In the genomic region with DNA sequence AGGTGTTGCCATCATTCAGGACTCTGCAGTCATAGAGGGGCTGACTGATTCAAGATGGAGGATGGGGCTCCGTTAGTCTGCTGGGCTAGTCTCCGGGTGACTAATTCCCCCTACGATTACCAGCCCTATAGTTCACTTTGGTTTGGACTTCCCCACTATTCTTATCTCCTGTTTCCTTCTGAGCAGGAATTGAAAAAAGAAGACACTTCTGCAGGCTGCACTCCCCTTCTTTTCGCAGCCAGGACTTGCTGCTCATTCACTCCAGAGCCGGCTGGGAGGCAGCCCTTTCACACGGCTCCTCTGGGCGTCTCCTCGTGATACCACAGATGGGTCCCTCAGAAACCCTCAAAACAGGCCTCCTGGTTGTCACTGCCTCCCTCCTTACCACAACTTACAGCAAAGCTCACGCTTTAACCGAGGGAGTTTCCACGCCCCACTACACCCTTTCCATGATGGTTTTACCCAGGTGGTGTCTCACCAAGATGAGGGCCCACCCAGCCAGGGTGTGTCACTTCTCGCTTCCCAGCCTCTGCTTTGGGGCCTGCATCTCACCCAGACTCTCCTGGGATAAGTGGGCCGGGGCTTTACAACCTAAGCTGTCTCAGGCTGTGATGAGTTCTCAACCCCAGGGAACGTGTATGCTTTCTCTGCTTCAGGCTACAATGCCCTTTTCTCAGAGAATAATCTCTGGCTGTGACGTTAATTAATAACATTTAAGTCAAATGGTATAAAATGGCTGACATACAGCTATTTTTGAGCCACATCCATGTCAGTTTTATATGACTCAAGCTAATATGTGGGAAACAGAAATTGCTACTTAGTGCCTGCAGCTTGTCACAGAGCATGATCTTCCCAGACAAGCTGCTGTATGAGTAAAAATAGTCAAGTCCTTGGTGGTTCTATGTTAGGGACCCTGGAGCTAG, we compare ENCODE assay signal across 10 cellular contexts. TPM values are rescaled to one million over a fixed set of nuclear protein-coding genes. Genes with fewer than 3 reads are reported as not detected.
DNase-seq lines count a peak whose midpoint lies in the region; ATAC-seq and TF ChIP-seq lines count a peak whose summit lies in the region.
"Had no signal": no experiment of that assay in that cellular context is flagged by ENCODE, and none has a peak within 500 bp of the region (broad histone marks: within the 10 kb centered on the region; RNA-seq: fewer than 3 reads in every experiment).

No MANE protein-coding gene starts in this region.

- no peak for TF ChIP-seq POLR2A in testis (IDR thresholded peaks at IDR 0.05)

- peak overlapping the region; percentile 81 to 99 (median 96) for H3K27ac Mint-ChIP-seq in CD8-positive, alpha-beta memory T cell
- H3K27ac Mint-ChIP-seq in HFFc6, result no peak overlapping the region
- H3K27ac Mint-ChIP-seq: B cell had no signal

- CTCF ChIA-PET in CD8-positive, alpha-beta memory T cell (lab: Charles Lee), result interaction anchor here (2.0 to 3.7 kb wide), 3 partner anchors 20 to 33 kb away, joined by 5 to 18 read pairs (median 14); no protein-coding TSS in a partner anchor

- peaks cover 73 to 95% (median 79%) of the 10 kb centered on the region in 3 donors for H3K4me1 Mint-ChIP-seq in CD8-positive, alpha-beta memory T cell
- no peaks in the 10 kb centered on the region for H3K4me1 Mint-ChIP-seq in HFFc6 (ENCODE audit: low read depth)

- H3K36me3 ChIP-seq in CD8-positive, alpha-beta memory T cell (ENCODE audit: insufficient read depth, low read length), result no peaks in the 10 kb centered on the region
- H3K36me3 ChIP-seq in testis (ENCODE audit: low read depth, missing control alignments), result no peaks in the 10 kb centered on the region
- H3K36me3 ChIP-seq: neutrophil had no signal

- H3K9me3 ChIP-seq in CD8-positive, alpha-beta memory T cell (ENCODE audit: low read length), result no peaks in the 10 kb centered on the region
- no peaks in the 10 kb centered on the region for H3K9me3 ChIP-seq in testis
- H3K9me3 ChIP-seq: neutrophil had no signal

- peak overlapping the region; percentile 48 for H3K27ac ChIP-seq in CD8-positive, alpha-beta memory T cell (ENCODE audit: low read depth, low read length)
- no peak overlapping the region for H3K27ac ChIP-seq in testis
- H3K27ac ChIP-seq: neutrophil had no signal

- no peaks in the 10 kb centered on the region for H3K27me3 ChIP-seq in CD8-positive, alpha-beta memory T cell (ENCODE audit: insufficient read depth, low read length, poor library complexity, severe bottlenecking)
- no peaks in the 10 kb centered on the region for H3K27me3 ChIP-seq in testis
- H3K27me3 ChIP-seq: neutrophil had no signal

- intact Hi-C loops in testis (cut with DNase I; ENCODE audit: low total_unique reads), result no loop called here

- H3K4me1 ChIP-seq in CD8-positive, alpha-beta memory T cell (ENCODE audit: insufficient read depth, low read length), result peaks cover 42% of the 10 kb centered on the region
- H3K4me1 ChIP-seq in testis, result no peaks in the 10 kb centered on the region

- peak overlapping the region; percentile 40 for H3K4me3 ChIP-seq in CD8-positive, alpha-beta memory T cell (ENCODE audit: low read length)
- H3K4me3 ChIP-seq in testis, result no peak overlapping the region

- H3K27me3 Mint-ChIP-seq in CD8-positive, alpha-beta memory T cell, result no peaks in the 10 kb centered on the region
- H3K27me3 Mint-ChIP-seq in HFFc6 (ENCODE audit: insufficient read depth), result peaks cover 32% of the 10 kb centered on the region
- H3K27me3 Mint-ChIP-seq: B cell had no signal

- DNase-seq in CD8-positive, alpha-beta memory T cell, result peak; percentile 45 to 89 (median 71)
- peak; percentile 79 for DNase-seq in activated naive CD4-positive, alpha-beta T cell treated with Interleukin-2 at 50 U/mL for 16 hours
- DNase-seq in stimulated activated CD4-positive, alpha-beta T cell treated with anti-CD3 and anti-CD28 coated beads, Interleukin-2, amount 100 ng/mL, for 24 hours, result peak; percentile 73 to 78
- DNase-seq in testis, result no peak
- no peak for DNase-seq in dedifferentiated amniotic fluid mesenchymal stem cell (ENCODE audit: extremely low spot score)
- DNase-seq in HFFc6, result no peak

- H3K36me3 Mint-ChIP-seq in CD8-positive, alpha-beta memory T cell, result peaks cover 2 to 14% (median 2%) of the 10 kb centered on the region in 3 donors
- H3K36me3 Mint-ChIP-seq in HFFc6 (ENCODE audit: low read depth), result no peaks in the 10 kb centered on the region

- peak; percentile 90 to 91 for ATAC-seq in activated CD4-positive, CD25-positive, alpha-beta regulatory T cell treated with anti-CD3 and anti-CD28 coated beads, Interleukin-2, amount 50 U/mL, for 24 hours
- ATAC-seq in GM19463 (IDR thresholded peaks at IDR 0.05; ENCODE audit: unreplicated experiment), result no peak

- peak overlapping the region; percentile 43 to 89 (median 81) for H3K4me3 Mint-ChIP-seq in CD8-positive, alpha-beta memory T cell
- H3K4me3 Mint-ChIP-seq in HFFc6, result no peak overlapping the region
- H3K4me3 Mint-ChIP-seq: B cell had no signal

- POLR2A ChIA-PET in CD8-positive, alpha-beta memory T cell (lab: Charles Lee), result no interaction called here

- WGBS in testis, 2 donors, result 71 to 77% methylated on average over 15 of the region's 15 CpGs

- no peaks in the 10 kb centered on the region for H3K9me3 Mint-ChIP-seq in CD8-positive, alpha-beta memory T cell
- no peaks in the 10 kb centered on the region for H3K9me3 Mint-ChIP-seq in HFFc6

- TF ChIP-seq CTCF in testis (IDR thresholded peaks at IDR 0.05) (no peak), HFFc6 (IDR thresholded peaks at IDR 0.05) (no peak)

RNA-seq across cellular contexts. Expression of a gene that starts 11.9 kb away (rescaled TPM):
- total RNA-seq in CD8-positive, alpha-beta memory T cell, result 1 to 10 TPM in 1 of 2 experiments, under 1 TPM in 1; 0.74 to 1.1 TPM
- polyA plus RNA-seq in CD8-positive, alpha-beta memory T cell, result 98.7 TPM
- 1 to 10 TPM; 1.4 to 2.0 TPM for total RNA-seq in testis
- 3.5 TPM for polyA plus RNA-seq in testis (ENCODE audit: insufficient read depth, low read depth, low replicate concordance)
- not detected for total RNA-seq in HFFc6 (2021; fragmentation: NEBNext Ultra II Directional; extraction: Animal tissue kit (Norgen Biotek cat#: 25700))

Comparison
In these comparisons a context has a peak if more than half of its experiments do, and no peak if none do; other contexts are left out.
1. DNase-seq: peak in CD8-positive, alpha-beta memory T cell (5 of 5), activated naive CD4-positive, alpha-beta T cell treated with Interleukin-2 at 50 U/mL for 16 hours (single experiment) and stimulated activated CD4-positive, alpha-beta T cell treated with anti-CD3 and anti-CD28 coated beads, Interleukin-2, amount 100 ng/mL, for 24 hours (2 of 2); none in testis (single experiment), dedifferentiated amniotic fluid mesenchymal stem cell (single experiment) and HFFc6 (single experiment).